In the genomic region with DNA sequence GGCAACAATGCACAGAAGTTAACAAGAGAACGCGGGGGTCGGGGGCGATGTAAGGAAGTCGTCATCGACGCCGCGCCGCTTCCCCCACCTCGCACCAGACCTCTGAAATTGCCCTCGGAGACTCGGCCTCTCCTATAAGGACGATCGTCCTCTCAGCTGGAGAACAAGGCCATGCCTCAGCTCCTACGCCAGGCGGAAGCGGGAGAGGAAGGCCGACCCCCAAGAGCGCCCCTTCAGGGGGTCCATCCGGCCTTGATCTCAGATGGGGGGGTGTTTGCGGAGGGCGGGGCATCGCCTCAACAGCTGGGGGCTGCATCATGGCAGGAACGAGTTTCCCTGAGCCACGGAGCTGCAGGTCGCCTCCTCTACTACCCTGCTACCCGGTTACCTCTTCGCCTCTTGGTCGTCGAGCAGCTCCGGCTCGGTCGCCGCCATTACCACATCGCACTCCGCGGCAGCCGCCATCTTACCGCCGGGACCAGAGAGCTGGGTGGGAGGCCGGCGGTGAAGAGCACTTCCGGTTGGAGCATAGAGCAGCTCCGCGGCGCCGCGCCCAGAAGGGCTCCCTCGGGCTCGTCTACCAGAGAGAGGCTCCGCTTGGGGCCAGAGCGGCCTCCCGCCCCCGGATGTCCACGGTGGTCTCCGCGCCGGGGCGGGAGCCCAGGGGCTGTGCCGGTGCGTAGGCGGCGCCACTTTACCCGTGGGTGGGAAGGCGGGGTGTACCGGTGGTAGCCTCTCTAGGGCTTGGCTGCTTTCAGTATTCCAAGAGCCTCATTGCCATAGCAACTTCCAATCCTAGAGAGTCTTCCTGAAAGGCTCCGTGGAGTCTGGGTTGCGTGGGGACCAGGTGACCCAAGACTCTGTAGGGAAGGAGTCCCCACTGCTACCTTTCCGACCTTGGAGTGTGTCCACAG, we compare ENCODE assay signal across 1 cellular context.
A peak's percentile ranks its signal among the peaks of the same experiment; 100 is the strongest.
TF ChIP-seq lines count a peak whose summit lies in the region.

A gene with protein sequence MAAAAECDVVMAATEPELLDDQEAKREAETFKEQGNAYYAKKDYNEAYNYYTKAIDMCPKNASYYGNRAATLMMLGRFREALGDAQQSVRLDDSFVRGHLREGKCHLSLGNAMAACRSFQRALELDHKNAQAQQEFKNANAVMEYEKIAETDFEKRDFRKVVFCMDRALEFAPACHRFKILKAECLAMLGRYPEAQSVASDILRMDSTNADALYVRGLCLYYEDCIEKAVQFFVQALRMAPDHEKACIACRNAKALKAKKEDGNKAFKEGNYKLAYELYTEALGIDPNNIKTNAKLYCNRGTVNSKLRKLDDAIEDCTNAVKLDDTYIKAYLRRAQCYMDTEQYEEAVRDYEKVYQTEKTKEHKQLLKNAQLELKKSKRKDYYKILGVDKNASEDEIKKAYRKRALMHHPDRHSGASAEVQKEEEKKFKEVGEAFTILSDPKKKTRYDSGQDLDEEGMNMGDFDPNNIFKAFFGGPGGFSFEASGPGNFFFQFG (minus strand): TSS at position 488 of the 914 bp plus-strand sequence. CDS start 23 bp downstream, at position 465.

TF ChIP-seq in HepG2, 621 proteins besides CTCF, POLR2A, EP300 and RAD21 (continued from another document and continues in another):
- TF ChIP-seq, protein P1, sequence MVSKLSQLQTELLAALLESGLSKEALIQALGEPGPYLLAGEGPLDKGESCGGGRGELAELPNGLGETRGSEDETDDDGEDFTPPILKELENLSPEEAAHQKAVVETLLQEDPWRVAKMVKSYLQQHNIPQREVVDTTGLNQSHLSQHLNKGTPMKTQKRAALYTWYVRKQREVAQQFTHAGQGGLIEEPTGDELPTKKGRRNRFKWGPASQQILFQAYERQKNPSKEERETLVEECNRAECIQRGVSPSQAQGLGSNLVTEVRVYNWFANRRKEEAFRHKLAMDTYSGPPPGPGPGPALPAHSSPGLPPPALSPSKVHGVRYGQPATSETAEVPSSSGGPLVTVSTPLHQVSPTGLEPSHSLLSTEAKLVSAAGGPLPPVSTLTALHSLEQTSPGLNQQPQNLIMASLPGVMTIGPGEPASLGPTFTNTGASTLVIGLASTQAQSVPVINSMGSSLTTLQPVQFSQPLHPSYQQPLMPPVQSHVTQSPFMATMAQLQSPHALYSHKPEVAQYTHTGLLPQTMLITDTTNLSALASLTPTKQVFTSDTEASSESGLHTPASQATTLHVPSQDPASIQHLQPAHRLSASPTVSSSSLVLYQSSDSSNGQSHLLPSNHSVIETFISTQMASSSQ (IDR thresholded peaks at IDR 0.05; ENCODE audit: low read depth) = no peak
- TF ChIP-seq, protein P1 (CRISPR knock-in tag; IDR thresholded peaks at IDR 0.05; ENCODE audit: borderline replicate concordance) = peak; percentile 75; the same call in 1 of the 2 replicates
- TF ChIP-seq CREM (IDR thresholded peaks at IDR 0.05) (peak; percentile 73), CREM (CRISPR knock-in tag; IDR thresholded peaks at IDR 0.05) (no peak), GATA4 (IDR thresholded peaks at IDR 0.05; ENCODE audit: borderline replicate concordance, low read depth) (peak; percentile 44; the same call in 1 of the 2 replicates), MTA1 (CRISPR knock-in tag; IDR thresholded peaks at IDR 0.05; ENCODE audit: borderline replicate concordance) (peak; percentile 92), GFI1 (CRISPR knock-in tag; IDR thresholded peaks at IDR 0.05; ENCODE audit: borderline replicate concordance) (peak; percentile 82), ZNF761 (CRISPR knock-in tag; conservative IDR thresholded peaks at IDR 0.05) (peak; percentile 82; the same call in 1 of the 2 replicates), MED1 (CRISPR knock-in tag; IDR thresholded peaks at IDR 0.05) (peak; percentile 84), NCOA1 (CRISPR knock-in tag; IDR thresholded peaks at IDR 0.05) (peak; percentile 55; the same call in 1 of the 2 replicates), ARHGAP35 (CRISPR knock-in tag; IDR thresholded peaks at IDR 0.05; ENCODE audit: borderline replicate concordance) (peak; percentile 76; the same call in 1 of the 2 replicates), FOXK2 (IDR thresholded peaks at IDR 0.05) (no peak), SKI (IDR thresholded peaks at IDR 0.05; ENCODE audit: partially characterized antibody) (peak; percentile 70), BRCA1 (CRISPR knock-in tag; IDR thresholded peaks at IDR 0.05) (peak; percentile 76), SRY (CRISPR knock-in tag; IDR thresholded peaks at IDR 0.05) (peak; percentile 93), MZF1 (CRISPR knock-in tag; IDR thresholded peaks at IDR 0.05; ENCODE audit: borderline replicate concordance) (peak; percentile 39; the same call in 1 of the 2 replicates), ATF7 (IDR thresholded peaks at IDR 0.05) (no peak), ATF7 (CRISPR knock-in tag; IDR thresholded peaks at IDR 0.05) (peak; percentile 77), ZNF792 (CRISPR knock-in tag; IDR thresholded peaks at IDR 0.05) (peak; percentile 96), MAZ (IDR thresholded peaks at IDR 0.05; ENCODE audit: borderline replicate concordance, low read depth, low read length) (peak; percentile 94), MAZ (CRISPR knock-in tag; IDR thresholded peaks at IDR 0.05; ENCODE audit: low read depth) (peak; percentile 97), ZNF256 (CRISPR knock-in tag; conservative IDR thresholded peaks at IDR 0.05) (0 out of 2 replicates have a peak, but pooled peaks have one; percentile 59), ZFAT (CRISPR knock-in tag; conservative IDR thresholded peaks at IDR 0.05) (0 out of 2 replicates have a peak, but pooled peaks have one; percentile 13), HNRNPL (IDR thresholded peaks at IDR 0.05; ENCODE audit: low read depth, low read length) (0 out of 2 replicates have a peak, but pooled peaks have one; percentile 25), PAWR (CRISPR knock-in tag; IDR thresholded peaks at IDR 0.05; ENCODE audit: borderline replicate concordance) (peak; percentile 99; the same call in 1 of the 2 replicates), SAP130 (CRISPR knock-in tag; IDR thresholded peaks at IDR 0.05; ENCODE audit: low read depth) (peak; percentile 95), KLF9 (CRISPR knock-in tag; IDR thresholded peaks at IDR 0.05; ENCODE audit: low read depth) (peak; percentile 75; the same call in 1 of the 2 replicates), ZNF552 (CRISPR knock-in tag; IDR thresholded peaks at IDR 0.05; ENCODE audit: borderline replicate concordance) (peak; percentile 78), ZNF644 (CRISPR knock-in tag; IDR thresholded peaks at IDR 0.05; ENCODE audit: low read depth) (no peak), CCAR2 (optimal IDR thresholded peaks at IDR 0.05; ENCODE audit: low read depth, low read length) (no peak), KDM3A (CRISPR knock-in tag; IDR thresholded peaks at IDR 0.05; ENCODE audit: low read depth) (peak; percentile 97; the same call in 1 of the 2 replicates), ZFP90 (CRISPR knock-in tag; IDR thresholded peaks at IDR 0.05; ENCODE audit: borderline replicate concordance) (peak; percentile 88; the same call in 1 of the 2 replicates), ZNF17 (CRISPR knock-in tag; IDR thresholded peaks at IDR 0.05) (0 out of 2 replicates have a peak, but pooled peaks have one; percentile 48), ZNF12 (CRISPR knock-in tag; IDR thresholded peaks at IDR 0.05) (peak; percentile 60; the same call in 1 of the 2 replicates), ZNF878 (CRISPR knock-in tag; IDR thresholded peaks at IDR 0.05) (0 out of 2 replicates have a peak, but pooled peaks have one; percentile 56), ZSCAN30 (CRISPR knock-in tag; IDR thresholded peaks at IDR 0.05) (peak; percentile 82; the same call in 1 of the 2 replicates), KDM4B (CRISPR knock-in tag; IDR thresholded peaks at IDR 0.05) (peak; percentile 54), PTBP1 (IDR thresholded peaks at IDR 0.05; ENCODE audit: low read depth, low read length, poor library complexity, severe bottlenecking) (peak; percentile 78), SATB2 (CRISPR knock-in tag; IDR thresholded peaks at IDR 0.05) (0 out of 2 replicates have a peak, but pooled peaks have one; percentile 57), ZNF749 (CRISPR knock-in tag; IDR thresholded peaks at IDR 0.05; ENCODE audit: borderline replicate concordance) (peak; percentile 34; the same call in 1 of the 2 replicates), ZNF879 (CRISPR knock-in tag; IDR thresholded peaks at IDR 0.05) (peak; percentile 89; the same call in 1 of the 2 replicates)
- TF ChIP-seq, protein P2, sequence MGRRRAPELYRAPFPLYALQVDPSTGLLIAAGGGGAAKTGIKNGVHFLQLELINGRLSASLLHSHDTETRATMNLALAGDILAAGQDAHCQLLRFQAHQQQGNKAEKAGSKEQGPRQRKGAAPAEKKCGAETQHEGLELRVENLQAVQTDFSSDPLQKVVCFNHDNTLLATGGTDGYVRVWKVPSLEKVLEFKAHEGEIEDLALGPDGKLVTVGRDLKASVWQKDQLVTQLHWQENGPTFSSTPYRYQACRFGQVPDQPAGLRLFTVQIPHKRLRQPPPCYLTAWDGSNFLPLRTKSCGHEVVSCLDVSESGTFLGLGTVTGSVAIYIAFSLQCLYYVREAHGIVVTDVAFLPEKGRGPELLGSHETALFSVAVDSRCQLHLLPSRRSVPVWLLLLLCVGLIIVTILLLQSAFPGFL (CRISPR knock-in tag; IDR thresholded peaks at IDR 0.05) = no peak
- TF ChIP-seq, protein P3, sequence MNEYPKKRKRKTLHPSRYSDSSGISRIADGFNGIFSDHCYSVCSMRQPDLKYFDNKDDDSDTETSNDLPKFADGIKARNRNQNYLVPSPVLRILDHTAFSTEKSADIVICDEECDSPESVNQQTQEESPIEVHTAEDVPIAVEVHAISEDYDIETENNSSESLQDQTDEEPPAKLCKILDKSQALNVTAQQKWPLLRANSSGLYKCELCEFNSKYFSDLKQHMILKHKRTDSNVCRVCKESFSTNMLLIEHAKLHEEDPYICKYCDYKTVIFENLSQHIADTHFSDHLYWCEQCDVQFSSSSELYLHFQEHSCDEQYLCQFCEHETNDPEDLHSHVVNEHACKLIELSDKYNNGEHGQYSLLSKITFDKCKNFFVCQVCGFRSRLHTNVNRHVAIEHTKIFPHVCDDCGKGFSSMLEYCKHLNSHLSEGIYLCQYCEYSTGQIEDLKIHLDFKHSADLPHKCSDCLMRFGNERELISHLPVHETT (CRISPR knock-in tag; conservative IDR thresholded peaks at IDR 0.05) = peak; percentile 100
- TF ChIP-seq, protein P4, sequence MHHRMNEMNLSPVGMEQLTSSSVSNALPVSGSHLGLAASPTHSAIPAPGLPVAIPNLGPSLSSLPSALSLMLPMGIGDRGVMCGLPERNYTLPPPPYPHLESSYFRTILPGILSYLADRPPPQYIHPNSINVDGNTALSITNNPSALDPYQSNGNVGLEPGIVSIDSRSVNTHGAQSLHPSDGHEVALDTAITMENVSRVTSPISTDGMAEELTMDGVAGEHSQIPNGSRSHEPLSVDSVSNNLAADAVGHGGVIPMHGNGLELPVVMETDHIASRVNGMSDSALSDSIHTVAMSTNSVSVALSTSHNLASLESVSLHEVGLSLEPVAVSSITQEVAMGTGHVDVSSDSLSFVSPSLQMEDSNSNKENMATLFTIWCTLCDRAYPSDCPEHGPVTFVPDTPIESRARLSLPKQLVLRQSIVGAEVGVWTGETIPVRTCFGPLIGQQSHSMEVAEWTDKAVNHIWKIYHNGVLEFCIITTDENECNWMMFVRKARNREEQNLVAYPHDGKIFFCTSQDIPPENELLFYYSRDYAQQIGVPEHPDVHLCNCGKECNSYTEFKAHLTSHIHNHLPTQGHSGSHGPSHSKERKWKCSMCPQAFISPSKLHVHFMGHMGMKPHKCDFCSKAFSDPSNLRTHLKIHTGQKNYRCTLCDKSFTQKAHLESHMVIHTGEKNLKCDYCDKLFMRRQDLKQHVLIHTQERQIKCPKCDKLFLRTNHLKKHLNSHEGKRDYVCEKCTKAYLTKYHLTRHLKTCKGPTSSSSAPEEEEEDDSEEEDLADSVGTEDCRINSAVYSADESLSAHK (CRISPR knock-in tag; IDR thresholded peaks at IDR 0.05; ENCODE audit: borderline replicate concordance) = 0 out of 2 replicates have a peak, but pooled peaks have one; percentile 46
- TF ChIP-seq, protein P5, sequence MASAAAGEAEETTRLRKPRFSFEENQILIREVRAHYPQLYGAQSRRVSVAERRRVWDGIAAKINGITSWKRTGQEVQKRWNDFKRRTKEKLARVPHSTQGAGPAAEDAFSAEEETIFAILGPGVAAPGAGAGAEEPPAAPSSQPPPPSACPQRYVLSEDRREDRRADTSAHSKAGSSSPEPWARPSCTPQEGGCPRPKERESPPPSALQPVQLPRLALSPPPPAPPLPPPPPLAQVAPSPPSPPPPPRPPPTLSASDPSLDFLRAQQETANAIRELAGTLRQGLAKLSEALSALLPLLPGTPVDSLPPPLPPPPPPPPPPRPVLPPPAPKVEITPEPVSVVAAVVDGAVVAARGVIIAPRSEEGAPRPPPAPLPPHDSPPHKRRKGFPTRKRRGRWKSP (CRISPR knock-in tag; IDR thresholded peaks at IDR 0.05) = peak; percentile 88
- TF ChIP-seq, protein P6, sequence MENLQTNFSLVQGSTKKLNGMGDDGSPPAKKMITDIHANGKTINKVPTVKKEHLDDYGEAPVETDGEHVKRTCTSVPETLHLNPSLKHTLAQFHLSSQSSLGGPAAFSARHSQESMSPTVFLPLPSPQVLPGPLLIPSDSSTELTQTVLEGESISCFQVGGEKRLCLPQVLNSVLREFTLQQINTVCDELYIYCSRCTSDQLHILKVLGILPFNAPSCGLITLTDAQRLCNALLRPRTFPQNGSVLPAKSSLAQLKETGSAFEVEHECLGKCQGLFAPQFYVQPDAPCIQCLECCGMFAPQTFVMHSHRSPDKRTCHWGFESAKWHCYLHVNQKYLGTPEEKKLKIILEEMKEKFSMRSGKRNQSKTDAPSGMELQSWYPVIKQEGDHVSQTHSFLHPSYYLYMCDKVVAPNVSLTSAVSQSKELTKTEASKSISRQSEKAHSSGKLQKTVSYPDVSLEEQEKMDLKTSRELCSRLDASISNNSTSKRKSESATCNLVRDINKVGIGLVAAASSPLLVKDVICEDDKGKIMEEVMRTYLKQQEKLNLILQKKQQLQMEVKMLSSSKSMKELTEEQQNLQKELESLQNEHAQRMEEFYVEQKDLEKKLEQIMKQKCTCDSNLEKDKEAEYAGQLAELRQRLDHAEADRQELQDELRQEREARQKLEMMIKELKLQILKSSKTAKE (CRISPR knock-in tag; IDR thresholded peaks at IDR 0.05; ENCODE audit: borderline replicate concordance) = no peak
